9 cellular contexts compared by ENCODE assay signal in genomic region chr15:63599401-63600000, GRCh38. TPM values are rescaled to one million over a fixed set of nuclear protein-coding genes. Genes with fewer than 3 reads are reported as not detected.
DNase-seq lines count a peak whose midpoint lies in the region; ATAC-seq and TF ChIP-seq lines count a peak whose summit lies in the region.
"Had no signal": no experiment of that assay in that cellular context is flagged by ENCODE, and none has a peak within 500 bp of the region (broad histone marks: within the 10 kb centered on the region; RNA-seq: fewer than 3 reads in every experiment).

No MANE protein-coding gene starts in this region.

- H3K9me3 ChIP-seq in BLaER1 treated with 17β-estradiol and CSF1 and Interleukin-3, amounts not matched to agents 10 nM and 100 nM (replicated peaks in 1 of 11): no peaks in the 10 kb centered on the region
- H3K9me3 ChIP-seq: SJSA1 had no signal

- peaks cover 0 to 61% (median 17%) of the 10 kb centered on the region in 11 experiments; a peak in 16 of 22 replicates for H4K20me1 ChIP-seq in BLaER1 treated with 17β-estradiol and CSF1 and Interleukin-3, amounts not matched to agents 10 nM and 100 nM

- DNase-seq in H4 (ENCODE audit: low spot score): peak; percentile 35
- peak; percentile 73 for DNase-seq in RKO (ENCODE audit: low spot score)
- DNase-seq in astrocyte of the cerebellum (ENCODE audit: low read depth): no peak
- DNase-seq in hippocampal formation (lab: John Stamatoyannopoulos, UW): peak; percentile 51 to 74
- DNase-seq in sciatic nerve (ENCODE audit: low spot score): peak; percentile 82
- DNase-seq in AG08395 (ENCODE audit: low spot score): no peak

- ATAC-seq in sciatic nerve: peak; percentile 69
- ATAC-seq in HG03159 (IDR thresholded peaks at IDR 0.05; ENCODE audit: unreplicated experiment): no peak

- peak overlapping the region; percentile 49 to 89 (median 78); a peak in 21 of 22 replicates for H3K27ac ChIP-seq in BLaER1 treated with 17β-estradiol and CSF1 and Interleukin-3, amounts not matched to agents 10 nM and 100 nM
- H3K27ac ChIP-seq: SJSA1 had no signal

- H3K4me2 ChIP-seq in BLaER1 treated with 17β-estradiol and CSF1 and Interleukin-3, amounts not matched to agents 10 nM and 100 nM: peak overlapping the region; percentile 92 to 99 (median 97)

- no peaks in the 10 kb centered on the region for H3K27me3 ChIP-seq in BLaER1 treated with 17β-estradiol and CSF1 and Interleukin-3, amounts not matched to agents 10 nM and 100 nM
- H3K27me3 ChIP-seq: SJSA1 had no signal

- peaks cover 56 to 67% (median 62%) of the 10 kb centered on the region in 10 experiments for H3K4me1 ChIP-seq in BLaER1 treated with 17β-estradiol and CSF1 and Interleukin-3, amounts not matched to agents 10 nM and 100 nM

- in situ Hi-C loops in astrocyte of the cerebellum (cut with HindIII; ENCODE audit: low sequenced_read_pairs): no loop called here

- peak overlapping the region; percentile 68 to 81 (median 72) for H3K4me3 ChIP-seq in BLaER1 treated with 17β-estradiol and CSF1 and Interleukin-3, amounts not matched to agents 10 nM and 100 nM
- peak overlapping the region; percentile 49 for H3K4me3 ChIP-seq in astrocyte of the cerebellum (ENCODE audit: low read depth, low read length)

- intact Hi-C loops in sciatic nerve (cut with DNase I): loop anchor here (10.0 kb wide), 1 partner anchor 95 kb away; the partner anchor contains the start of gene USP3

- H3K36me3 ChIP-seq in BLaER1 treated with 17β-estradiol and CSF1 and Interleukin-3, amounts not matched to agents 10 nM and 100 nM: peaks cover 0 to 10% (median 8%) of the 10 kb centered on the region in 11 experiments; a peak in 17 of 22 replicates

- peak overlapping the region; percentile 76 to 90 (median 84) for H3K9ac ChIP-seq in BLaER1 treated with 17β-estradiol and CSF1 and Interleukin-3, amounts not matched to agents 10 nM and 100 nM

- TF ChIP-seq CTCF in astrocyte of the cerebellum (IDR thresholded peaks at IDR 0.05; ENCODE audit: low read depth, low read length, missing control alignments): peak; percentile 55

RNA-seq across cellular contexts. Expression of gene FBXL22, which starts 2.3 kb away (rescaled TPM):
- total RNA-seq in H4 (2014; rRNA removed; shearing (Covaris generic)): not detected in 2 replicates
- 0.71 TPM for total RNA-seq in sciatic nerve

Comparison
In these comparisons a context has a peak if more than half of its experiments do, and no peak if none do; other contexts are left out.
1. DNase-seq: peak in H4 (single experiment), RKO (single experiment), hippocampal formation (2 of 2) and sciatic nerve (single experiment); none in astrocyte of the cerebellum (single experiment) and AG08395 (single experiment).